ENCODE assay signal across 13 cellular contexts in genomic region chr15:64521201-64521600, GRCh38.
DNase-seq lines count a peak whose midpoint lies in the region; ATAC-seq, FAIRE-seq and TF ChIP-seq lines count a peak whose summit lies in the region.
"Had no signal": no experiment of that assay in that cellular context is flagged by ENCODE, and none has a peak within 500 bp of the region (broad histone marks: within the 10 kb centered on the region; RNA-seq: fewer than 3 reads in every experiment).

No MANE protein-coding gene starts in this region.

- H3K4me1 ChIP-seq in KMS-11 (ENCODE audit: low read depth, poor library complexity, severe bottlenecking) = peaks cover 79% of the 10 kb centered on the region
- peaks cover 0 to 17% of the 10 kb centered on the region in 2 experiments; a peak in 3 of 5 replicates for H3K4me1 ChIP-seq in K562 (replicated peaks in 1 of 2; ENCODE audit: control insufficient read depth in 2 of 2, insufficient read depth in 2 of 2, low read length in 2 of 2)
- H3K4me1 ChIP-seq in keratinocyte (ENCODE audit: control insufficient read depth, extremely low read depth, insufficient read depth, low read length) = peaks cover 27% of the 10 kb centered on the region

- DNase-seq in K562 (ENCODE audit: extremely low read depth in 1 of 4, low spot score in 3 of 4) (no peak), keratinocyte (ENCODE audit: low read depth, low spot score) (no peak), substantia nigra (lab: John Stamatoyannopoulos, UW) (peak in 12 of 49 donors; percentile 5 to 40 (median 26)), middle frontal gyrus (ENCODE audit: extremely low spot score, low spot score) (no peak), DMS153 treated with DMSO at 0.1 percent for 48 hours (lab: John Stamatoyannopoulos, UW; ENCODE audit: unreplicated experiment) (no peak), OCI-M2 (lab: John Stamatoyannopoulos, UW; ENCODE audit: unreplicated experiment) (no peak), NCI-H2029 (lab: John Stamatoyannopoulos, UW) (no peak)
- DNase-seq: activated CD4-positive, CD25-positive, alpha-beta regulatory T cell; activated naive CD4-positive, alpha-beta T cell; DMS79; stimulated activated CD4-positive, alpha-beta T cell treated with anti-CD3 and anti-CD28 coated beads, Interleukin-1b, Interleukin-23, amount 100 ng/mL, for 48 hours had no signal

- FAIRE-seq in K562 (lab: Jason Lieb, UNC) (no peak), keratinocyte (lab: Jason Lieb, UNC) (peak; percentile 71)
- FAIRE-seq: urothelium cell line had no signal

- H3K4me2 ChIP-seq in KMS-11 = peak overlapping the region; percentile 62
- no peak overlapping the region; the same call in 1 of the 2 replicates for H3K4me2 ChIP-seq in K562 (ENCODE audit: insufficient read depth, low read length)
- H3K4me2 ChIP-seq in keratinocyte (ENCODE audit: control insufficient read depth, extremely low read depth, insufficient read depth, low read depth, low read length) = peak overlapping the region; percentile 72

- dilution Hi-C loops in keratinocyte (cut with MboI; ENCODE audit: extremely low pct_ligation_motif_present, low sequenced_read_pairs) = no loop called here

- TF ChIP-seq POLR2A in K562 (conservative IDR thresholded peaks at IDR 0.05) = no peak

- WGBS in K562 (ENCODE audit: insufficient coverage, low coverage, missing lambda C conversion rate) = 47% methylated on average over 1 of the region's 1 CpG

- H3K27ac ChIP-seq in KMS-11 = peak overlapping the region; percentile 50; the same call in 1 of the 2 replicates
- H3K27ac ChIP-seq in K562 (ENCODE audit: extremely low read depth, low read depth, low read length) = peak overlapping the region; percentile 6; the same call in 1 of the 3 replicates
- H3K27ac ChIP-seq in keratinocyte (ENCODE audit: control insufficient read depth, insufficient read depth, low read length) = peak overlapping the region; percentile 73
- H3K27ac ChIP-seq in substantia nigra (ENCODE audit: low read depth, low read length, poor library complexity, severe bottlenecking) = peak overlapping the region; percentile 93

- no TSS peak for BruUV-seq in K562 (replicated peaks; lab: Mats Ljungman, UMichigan)

- no peak for TF ChIP-seq EP300 in K562 (IDR thresholded peaks at IDR 0.05; ENCODE audit: low read length)

- peak; percentile 55 for ATAC-seq in K562

- H4K20me1 ChIP-seq in KMS-11 (ENCODE audit: insufficient read depth) = peaks cover 9% of the 10 kb centered on the region; the same call in 1 of the 2 replicates
- H4K20me1 ChIP-seq in K562 (replicated peaks; ENCODE audit: control insufficient read depth, insufficient read depth, low read length) = peaks cover 19% of the 10 kb centered on the region; the same call in 1 of the 2 replicates
- peaks cover 4% of the 10 kb centered on the region for H4K20me1 ChIP-seq in keratinocyte (ENCODE audit: control insufficient read depth, extremely low read depth, insufficient read depth, low read length)

- no peak for TF ChIP-seq RAD21 in K562 (CRISPR knock-in tag; conservative IDR thresholded peaks at IDR 0.05 in 1 of 2, IDR thresholded peaks at IDR 0.05 in 1 of 2)

- intact Hi-C loops in K562 (cut with micrococcal nuclease) = no loop called here

- H3K9ac ChIP-seq in KMS-11 = no peak overlapping the region
- no peak overlapping the region for H3K9ac ChIP-seq in K562 (ENCODE audit: insufficient read depth in 1 of 2, low read depth in 2 of 2, low read length in 2 of 2)
- H3K9ac ChIP-seq in keratinocyte (ENCODE audit: control insufficient read depth, extremely low read depth, insufficient read depth, low read length) = peak overlapping the region; percentile 22

- H2AFZ ChIP-seq in KMS-11 (ENCODE audit: low read depth) (no peak overlapping the region), K562 (ENCODE audit: low read depth, low read length) (no peak overlapping the region), keratinocyte (ENCODE audit: control insufficient read depth, low read length) (no peak overlapping the region)

- CTCF ChIA-PET in K562 (lab: Yijun Ruan, JAX; ENCODE audit: low intra/inter-chr PET ratio) = no interaction called here

- H3K79me2 ChIP-seq in KMS-11 (ENCODE audit: insufficient read depth, low read depth) = peaks cover 89% of the 10 kb centered on the region
- peaks cover 94% of the 10 kb centered on the region for H3K79me2 ChIP-seq in K562 (ENCODE audit: control insufficient read depth, insufficient read depth, low read length)
- H3K79me2 ChIP-seq in keratinocyte (ENCODE audit: control insufficient read depth, insufficient read depth, low read length) = peaks cover 64% of the 10 kb centered on the region

- no peaks in the 10 kb centered on the region for H3K9me3 ChIP-seq in K562 (replicated peaks; ENCODE audit: control insufficient read depth, insufficient read depth, low read depth, low read length)
- no peaks in the 10 kb centered on the region for H3K9me3 ChIP-seq in keratinocyte (ENCODE audit: control insufficient read depth, low read depth, low read length)

- TF ChIP-seq CTCF in KMS-11 (conservative IDR thresholded peaks at IDR 0.05; ENCODE audit: low read depth, low read length) = no peak
- TF ChIP-seq CTCF in K562 (IDR thresholded peaks at IDR 0.05 in 2 of 3, conservative IDR thresholded peaks at IDR 0.05 in 1 of 3; ENCODE audit: insufficient read depth in 2 of 3, low read depth in 1 of 3, low read length in 3 of 3) = no peak
- no peak for TF ChIP-seq CTCF in keratinocyte (optimal IDR thresholded peaks at IDR 0.05 in 1 of 3, IDR thresholded peaks at IDR 0.05 in 1 of 3, conservative IDR thresholded peaks at IDR 0.05 in 1 of 3; ENCODE audit: extremely low read depth in 1 of 3, insufficient read depth in 2 of 3, low read length in 3 of 3)

- POLR2A ChIA-PET in K562 (lab: Yijun Ruan, JAX) = interaction anchor here (0.6 to 1.1 kb wide), 5 partner anchors 10 to 64 kb away, joined by 3 to 5 read pairs (median 4); no protein-coding TSS in a partner anchor

- H3K36me3 ChIP-seq in KMS-11 (ENCODE audit: insufficient read depth) (no peaks in the 10 kb centered on the region), K562 (ENCODE audit: control insufficient read depth, insufficient read depth, low read length) (no peaks in the 10 kb centered on the region), keratinocyte (ENCODE audit: control insufficient read depth in 2 of 2, extremely low read depth in 1 of 2, insufficient read depth in 2 of 2, low read length in 2 of 2) (peaks cover 0 to 1% of the 10 kb centered on the region in 2 experiments)

- H3K4me3 ChIP-seq in KMS-11 (IDR thresholded peaks at IDR 0.05; ENCODE audit: insufficient read depth, low read depth, low read length) = no peak overlapping the region
- no peak overlapping the region for H3K4me3 ChIP-seq in K562
- peak overlapping the region in 2 of 3 experiments; percentile 29 to 32 for H3K4me3 ChIP-seq in keratinocyte (ENCODE audit: control insufficient read depth in 2 of 3, extremely low read depth in 1 of 3, insufficient read depth in 2 of 3, low read depth in 1 of 3, low read length in 3 of 3)

- in situ Hi-C loops in K562 (cut with MboI) = no loop called here

- H3K27me3 ChIP-seq in KMS-11 (ENCODE audit: insufficient read depth, low read depth) = no peaks in the 10 kb centered on the region
- no peaks in the 10 kb centered on the region for H3K27me3 ChIP-seq in K562 (ENCODE audit: control insufficient read depth in 2 of 2, insufficient read depth in 2 of 2, low read length in 2 of 2)
- H3K27me3 ChIP-seq in keratinocyte (ENCODE audit: control insufficient read depth, extremely low read depth, insufficient read depth, low read length) = no peaks in the 10 kb centered on the region

- H3K9me1 ChIP-seq in K562 (ENCODE audit: control insufficient read depth, insufficient read depth, low read length) = peaks cover 3% of the 10 kb centered on the region
- peaks cover 4% of the 10 kb centered on the region for H3K9me1 ChIP-seq in keratinocyte (ENCODE audit: control insufficient read depth, extremely low read depth, insufficient read depth, low read length)

Comparison
In these comparisons a context has a peak if more than half of its experiments do, and no peak if none do; other contexts are left out.
1. H3K27ac ChIP-seq: peak in every context shown above with its lines; median percentile 93 in substantia nigra; 73 in keratinocyte; 50 in KMS-11; 6 in K562.
2. H3K4me3 ChIP-seq: peak in keratinocyte (2 of 3); none in KMS-11 (single experiment) and K562 (single experiment).